Comparison of ENCODE assay signal across 13 cellular contexts in genomic region chr12:106976013-106976658, GRCh38. TPM values are rescaled to one million over a fixed set of nuclear protein-coding genes. Genes with fewer than 3 reads are reported as not detected.
DNase-seq lines count a peak whose midpoint lies in the region; ATAC-seq, FAIRE-seq and TF ChIP-seq lines count a peak whose summit lies in the region.
"Had no signal": no experiment of that assay in that cellular context is flagged by ENCODE, and none has a peak within 500 bp of the region (broad histone marks: within the 10 kb centered on the region; RNA-seq: fewer than 3 reads in every experiment).

No MANE protein-coding gene starts in this region.

- no peak for TF ChIP-seq CTCF in AG04450 (IDR thresholded peaks at IDR 0.05; ENCODE audit: low read depth, low read length)

- DNase-seq in AG04450 (ENCODE audit: low read depth, low spot score) (no peak), LoVo (ENCODE audit: low spot score) (peak; percentile 45), dermis microvascular lymphatic vessel endothelial cell (ENCODE audit: low read depth in 2 of 2) (peak; percentile 20 to 77), lung microvascular endothelial cell (ENCODE audit: low read depth in 2 of 2) (peak; percentile 51 to 83), middle frontal gyrus (ENCODE audit: extremely low spot score, low spot score) (no peak), frontal cortex (ENCODE audit: low spot score in 2 of 2) (no peak), T-helper 2 cell (no peak)
- DNase-seq: cerebellar nuclear complex, NCI-H748 treated with DMSO at 0.1 percent for 48 hours, ovary, T-helper 1 cell had no signal

- H3K4me3 ChIP-seq in AG04450 (ENCODE audit: low read depth, low read length) = no peak overlapping the region
- H3K4me3 ChIP-seq: BLaER1, ovary had no signal

- CTCF ChIA-PET in AG04450 (lab: Charles Lee) = interaction anchor here (0.6 kb wide), 1 partner anchor 105 kb away, joined by 9 read pairs; no protein-coding TSS in a partner anchor

- ATAC-seq in HG02623 (IDR thresholded peaks at IDR 0.05; ENCODE audit: unreplicated experiment) = no peak

- H3K9me3 ChIP-seq in AG04450 (ENCODE audit: control insufficient read depth, insufficient read depth, low read length) = no peaks in the 10 kb centered on the region
- H3K9me3 ChIP-seq: BLaER1, ovary had no signal

- H3K27me3 ChIP-seq in AG04450 (ENCODE audit: control insufficient read depth, insufficient read depth, low read length) = no peaks in the 10 kb centered on the region
- H3K27me3 ChIP-seq: BLaER1, ovary had no signal

- peak overlapping the region; percentile 25 for H3K27ac ChIP-seq in AG04450 (ENCODE audit: low read depth, low read length)
- H3K27ac ChIP-seq: BLaER1, ovary had no signal

- FAIRE-seq in frontal cortex (lab: Jason Lieb, UNC) = no peak

- POLR2A ChIA-PET in AG04450 (lab: Yijun Ruan, JAX) = interaction anchor here (0.9 to 4.2 kb wide), 2 partner anchors 11 to 20 kb away, joined by 3 to 25 read pairs; partner anchors contain the start of genes MTERF2 and TMEM263

RNA-seq across cellular contexts. Expression of gene MTERF2, which starts 10.8 kb away (rescaled TPM):
- 5.0 and 7.5 TPM in 2 replicates for polyA plus RNA-seq in AG04450 (2011; rRNA removed)
- 2.1 and 2.3 TPM in 2 replicates for polyA minus RNA-seq in AG04450 (2011; rRNA and poly(A)+ RNA removed)
- 4.0 and 6.2 TPM in 2 replicates for total RNA-seq in dermis microvascular lymphatic vessel endothelial cell
- total RNA-seq in lung microvascular endothelial cell = 3.9 and 6.7 TPM in 2 replicates
- 18.3 TPM for total RNA-seq in frontal cortex

RNA-seq across cellular contexts. Expression of gene TMEM263, which starts 20.4 kb away (rescaled TPM):
- 86.0 and 118 TPM in 2 replicates for polyA plus RNA-seq in AG04450 (2011; rRNA removed)
- polyA minus RNA-seq in AG04450 (2011; rRNA and poly(A)+ RNA removed) = 119 and 142 TPM in 2 replicates
- total RNA-seq in dermis microvascular lymphatic vessel endothelial cell = 40.6 TPM in 2 replicates
- 37.3 and 37.5 TPM in 2 replicates for total RNA-seq in lung microvascular endothelial cell
- 36.3 TPM for total RNA-seq in frontal cortex

Comparison
In these comparisons a context has a peak if more than half of its experiments do, and no peak if none do; other contexts are left out.
1. DNase-seq: peak in LoVo (single experiment), dermis microvascular lymphatic vessel endothelial cell (2 of 2) and lung microvascular endothelial cell (2 of 2); none in AG04450 (single experiment), middle frontal gyrus (single experiment), frontal cortex (0 of 2) and T-helper 2 cell (0 of 5).